In the genomic region with DNA sequence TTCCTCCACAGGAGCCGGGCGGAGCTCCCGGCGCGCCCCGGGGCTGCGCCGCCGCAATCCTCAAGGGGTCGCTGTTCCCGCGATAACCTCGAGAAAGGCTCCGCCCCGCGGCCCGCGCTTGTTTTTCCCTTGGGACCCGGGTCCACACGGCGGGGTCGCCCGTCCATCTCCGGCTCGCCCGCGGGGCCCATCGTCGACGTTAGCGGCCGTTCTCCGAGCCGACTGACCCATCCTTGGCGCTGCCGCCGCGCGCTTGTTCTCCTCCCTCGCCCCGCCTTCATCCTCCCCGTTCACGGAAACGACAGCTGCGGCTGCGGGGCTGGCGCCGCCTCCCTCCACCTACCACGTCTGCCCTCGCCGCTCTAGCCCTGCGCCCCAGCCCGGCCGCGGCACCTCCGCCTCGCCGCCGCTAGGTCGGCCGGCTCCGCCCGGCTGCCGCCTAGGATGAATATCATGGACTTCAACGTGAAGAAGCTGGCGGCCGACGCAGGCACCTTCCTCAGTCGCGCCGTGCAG, we compare ENCODE assay signal across 1 cellular context.
A peak's percentile ranks its signal among the peaks of the same experiment; 100 is the strongest.
TF ChIP-seq lines count a peak whose summit lies in the region.

A gene (plus strand): TSS at position 121 of the 516 bp plus-strand sequence. CDS start 324 bp downstream, at position 445.

TF ChIP-seq in HEK293, 187 proteins besides CTCF, POLR2A, EP300 and RAD21 (continued from another document):
- TF ChIP-seq BCL11B (tag by site-specific recombination; IDR thresholded peaks at IDR 0.05; ENCODE audit: low read depth) (peak; percentile 86; the same call in 1 of the 2 replicates), ZNF138 (tag by site-specific recombination; IDR thresholded peaks at IDR 0.05; ENCODE audit: borderline replicate concordance) (no peak), KLF16 (tag by site-specific recombination; IDR thresholded peaks at IDR 0.05) (peak; percentile 67; the same call in 1 of the 2 replicates), ZNF341 (tag by site-specific recombination; IDR thresholded peaks at IDR 0.05; ENCODE audit: low read depth) (peak; percentile 53), GFI1B (tag by site-specific recombination; IDR thresholded peaks at IDR 0.05) (no peak), EGR2 (tag by site-specific recombination; IDR thresholded peaks at IDR 0.05; ENCODE audit: low read depth) (peak; percentile 47; the same call in 1 of the 2 replicates), ZNF311 (tag by site-specific recombination; IDR thresholded peaks at IDR 0.05; ENCODE audit: borderline replicate concordance) (no peak), ZNF2 (tag by site-specific recombination; IDR thresholded peaks at IDR 0.05) (peak; percentile 39; the same call in 1 of the 2 replicates), ZBTB7A (tag by site-specific recombination; IDR thresholded peaks at IDR 0.05; ENCODE audit: low read depth) (peak; percentile 86), ZNF558 (tag by site-specific recombination; IDR thresholded peaks at IDR 0.05) (no peak), ZBTB20 (tag by site-specific recombination; IDR thresholded peaks at IDR 0.05) (peak; percentile 78; the same call in 1 of the 2 replicates), KLF9 (tag by site-specific recombination; IDR thresholded peaks at IDR 0.05; ENCODE audit: low read depth) (peak; percentile 56), SCRT1 (tag by site-specific recombination; IDR thresholded peaks at IDR 0.05; ENCODE audit: borderline replicate concordance) (no peak), ZNF76 (tag by site-specific recombination; IDR thresholded peaks at IDR 0.05; ENCODE audit: borderline replicate concordance, low read depth) (peak; percentile 76), ZNF624 (tag by site-specific recombination; IDR thresholded peaks at IDR 0.05) (no peak), KLF1 (tag by site-specific recombination; IDR thresholded peaks at IDR 0.05) (peak; percentile 79), ZFP69B (tag by site-specific recombination; IDR thresholded peaks at IDR 0.05) (peak; percentile 99), ZNF366 (tag by site-specific recombination; conservative IDR thresholded peaks at IDR 0.05) (peak; percentile 30; the same call in 1 of the 2 replicates), KLF8 (tag by site-specific recombination; IDR thresholded peaks at IDR 0.05) (peak; percentile 97), ZBTB17 (tag by site-specific recombination; IDR thresholded peaks at IDR 0.05) (peak; percentile 21), SP7 (tag by site-specific recombination; IDR thresholded peaks at IDR 0.05) (peak; percentile 71), ZNF423 (tag by site-specific recombination; IDR thresholded peaks at IDR 0.05) (peak; percentile 95), ZNF654 (tag by site-specific recombination; IDR thresholded peaks at IDR 0.05; ENCODE audit: low read depth) (peak; percentile 47), ZFHX2 (tag by site-specific recombination; conservative IDR thresholded peaks at IDR 0.05) (peak; percentile 78), ZNF610 (tag by site-specific recombination; IDR thresholded peaks at IDR 0.05; ENCODE audit: borderline replicate concordance) (0 out of 2 replicates have a peak, but pooled peaks have one; percentile 48)
- TF ChIP-seq, protein P1, sequence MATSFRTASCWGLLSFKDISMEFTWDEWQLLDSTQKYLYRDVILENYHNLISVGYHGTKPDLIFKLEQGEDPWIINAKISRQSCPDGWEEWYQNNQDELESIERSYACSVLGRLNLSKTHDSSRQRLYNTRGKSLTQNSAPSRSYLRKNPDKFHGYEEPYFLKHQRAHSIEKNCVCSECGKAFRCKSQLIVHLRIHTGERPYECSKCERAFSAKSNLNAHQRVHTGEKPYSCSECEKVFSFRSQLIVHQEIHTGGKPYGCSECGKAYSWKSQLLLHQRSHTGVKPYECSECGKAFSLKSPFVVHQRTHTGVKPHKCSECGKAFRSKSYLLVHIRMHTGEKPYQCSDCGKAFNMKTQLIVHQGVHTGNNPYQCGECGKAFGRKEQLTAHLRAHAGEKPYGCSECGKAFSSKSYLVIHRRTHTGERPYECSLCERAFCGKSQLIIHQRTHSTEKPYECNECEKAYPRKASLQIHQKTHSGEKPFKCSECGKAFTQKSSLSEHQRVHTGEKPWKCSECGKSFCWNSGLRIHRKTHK (tag by site-specific recombination; IDR thresholded peaks at IDR 0.05) = no peak
- TF ChIP-seq, protein P2, sequence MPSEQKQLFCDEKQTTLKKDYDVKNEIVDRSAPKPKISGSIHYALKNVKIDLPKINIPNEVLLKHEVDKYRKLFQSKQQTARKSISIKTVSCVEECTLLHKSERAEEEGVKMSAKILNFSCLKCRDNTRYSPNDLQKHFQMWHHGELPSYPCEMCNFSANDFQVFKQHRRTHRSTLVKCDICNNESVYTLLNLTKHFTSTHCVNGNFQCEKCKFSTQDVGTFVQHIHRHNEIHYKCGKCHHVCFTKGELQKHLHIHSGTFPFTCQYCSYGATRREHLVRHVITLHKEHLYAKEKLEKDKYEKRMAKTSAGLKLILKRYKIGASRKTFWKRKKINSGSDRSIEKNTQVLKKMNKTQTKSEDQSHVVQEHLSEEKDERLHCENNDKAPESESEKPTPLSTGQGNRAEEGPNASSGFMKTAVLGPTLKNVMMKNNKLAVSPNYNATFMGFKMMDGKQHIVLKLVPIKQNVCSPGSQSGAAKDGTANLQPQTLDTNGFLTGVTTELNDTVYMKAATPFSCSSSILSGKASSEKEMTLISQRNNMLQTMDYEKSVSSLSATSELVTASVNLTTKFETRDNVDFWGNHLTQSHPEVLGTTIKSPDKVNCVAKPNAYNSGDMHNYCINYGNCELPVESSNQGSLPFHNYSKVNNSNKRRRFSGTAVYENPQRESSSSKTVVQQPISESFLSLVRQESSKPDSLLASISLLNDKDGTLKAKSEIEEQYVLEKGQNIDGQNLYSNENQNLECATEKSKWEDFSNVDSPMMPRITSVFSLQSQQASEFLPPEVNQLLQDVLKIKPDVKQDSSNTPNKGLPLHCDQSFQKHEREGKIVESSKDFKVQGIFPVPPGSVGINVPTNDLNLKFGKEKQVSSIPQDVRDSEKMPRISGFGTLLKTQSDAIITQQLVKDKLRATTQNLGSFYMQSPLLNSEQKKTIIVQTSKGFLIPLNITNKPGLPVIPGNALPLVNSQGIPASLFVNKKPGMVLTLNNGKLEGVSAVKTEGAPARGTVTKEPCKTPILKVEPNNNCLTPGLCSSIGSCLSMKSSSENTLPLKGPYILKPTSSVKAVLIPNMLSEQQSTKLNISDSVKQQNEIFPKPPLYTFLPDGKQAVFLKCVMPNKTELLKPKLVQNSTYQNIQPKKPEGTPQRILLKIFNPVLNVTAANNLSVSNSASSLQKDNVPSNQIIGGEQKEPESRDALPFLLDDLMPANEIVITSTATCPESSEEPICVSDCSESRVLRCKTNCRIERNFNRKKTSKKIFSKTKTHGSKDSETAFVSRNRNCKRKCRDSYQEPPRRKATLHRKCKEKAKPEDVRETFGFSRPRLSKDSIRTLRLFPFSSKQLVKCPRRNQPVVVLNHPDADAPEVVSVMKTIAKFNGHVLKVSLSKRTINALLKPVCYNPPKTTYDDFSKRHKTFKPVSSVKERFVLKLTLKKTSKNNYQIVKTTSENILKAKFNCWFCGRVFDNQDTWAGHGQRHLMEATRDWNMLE (tag by site-specific recombination; conservative IDR thresholded peaks at IDR 0.05; ENCODE audit: low read depth) = peak; percentile 1; the same call in 1 of the 2 replicates
- TF ChIP-seq, protein P3, sequence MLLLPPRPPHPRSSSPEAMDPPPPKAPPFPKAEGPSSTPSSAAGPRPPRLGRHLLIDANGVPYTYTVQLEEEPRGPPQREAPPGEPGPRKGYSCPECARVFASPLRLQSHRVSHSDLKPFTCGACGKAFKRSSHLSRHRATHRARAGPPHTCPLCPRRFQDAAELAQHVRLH (tag by site-specific recombination; IDR thresholded peaks at IDR 0.05) = 0 out of 2 replicates have a peak, but pooled peaks have one; percentile 11
- TF ChIP-seq, protein P4, sequence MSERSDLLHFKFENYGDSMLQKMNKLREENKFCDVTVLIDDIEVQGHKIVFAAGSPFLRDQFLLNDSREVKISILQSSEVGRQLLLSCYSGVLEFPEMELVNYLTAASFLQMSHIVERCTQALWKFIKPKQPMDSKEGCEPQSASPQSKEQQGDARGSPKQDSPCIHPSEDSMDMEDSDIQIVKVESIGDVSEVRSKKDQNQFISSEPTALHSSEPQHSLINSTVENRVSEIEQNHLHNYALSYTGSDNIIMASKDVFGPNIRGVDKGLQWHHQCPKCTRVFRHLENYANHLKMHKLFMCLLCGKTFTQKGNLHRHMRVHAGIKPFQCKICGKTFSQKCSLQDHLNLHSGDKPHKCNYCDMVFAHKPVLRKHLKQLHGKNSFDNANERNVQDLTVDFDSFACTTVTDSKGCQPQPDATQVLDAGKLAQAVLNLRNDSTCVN (tag by site-specific recombination; optimal IDR thresholded peaks at IDR 0.05) = peak; percentile 99
- TF ChIP-seq, protein P5, sequence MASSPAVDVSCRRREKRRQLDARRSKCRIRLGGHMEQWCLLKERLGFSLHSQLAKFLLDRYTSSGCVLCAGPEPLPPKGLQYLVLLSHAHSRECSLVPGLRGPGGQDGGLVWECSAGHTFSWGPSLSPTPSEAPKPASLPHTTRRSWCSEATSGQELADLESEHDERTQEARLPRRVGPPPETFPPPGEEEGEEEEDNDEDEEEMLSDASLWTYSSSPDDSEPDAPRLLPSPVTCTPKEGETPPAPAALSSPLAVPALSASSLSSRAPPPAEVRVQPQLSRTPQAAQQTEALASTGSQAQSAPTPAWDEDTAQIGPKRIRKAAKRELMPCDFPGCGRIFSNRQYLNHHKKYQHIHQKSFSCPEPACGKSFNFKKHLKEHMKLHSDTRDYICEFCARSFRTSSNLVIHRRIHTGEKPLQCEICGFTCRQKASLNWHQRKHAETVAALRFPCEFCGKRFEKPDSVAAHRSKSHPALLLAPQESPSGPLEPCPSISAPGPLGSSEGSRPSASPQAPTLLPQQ (tag by site-specific recombination; IDR thresholded peaks at IDR 0.05) = peak; percentile 99
- TF ChIP-seq, protein P6, sequence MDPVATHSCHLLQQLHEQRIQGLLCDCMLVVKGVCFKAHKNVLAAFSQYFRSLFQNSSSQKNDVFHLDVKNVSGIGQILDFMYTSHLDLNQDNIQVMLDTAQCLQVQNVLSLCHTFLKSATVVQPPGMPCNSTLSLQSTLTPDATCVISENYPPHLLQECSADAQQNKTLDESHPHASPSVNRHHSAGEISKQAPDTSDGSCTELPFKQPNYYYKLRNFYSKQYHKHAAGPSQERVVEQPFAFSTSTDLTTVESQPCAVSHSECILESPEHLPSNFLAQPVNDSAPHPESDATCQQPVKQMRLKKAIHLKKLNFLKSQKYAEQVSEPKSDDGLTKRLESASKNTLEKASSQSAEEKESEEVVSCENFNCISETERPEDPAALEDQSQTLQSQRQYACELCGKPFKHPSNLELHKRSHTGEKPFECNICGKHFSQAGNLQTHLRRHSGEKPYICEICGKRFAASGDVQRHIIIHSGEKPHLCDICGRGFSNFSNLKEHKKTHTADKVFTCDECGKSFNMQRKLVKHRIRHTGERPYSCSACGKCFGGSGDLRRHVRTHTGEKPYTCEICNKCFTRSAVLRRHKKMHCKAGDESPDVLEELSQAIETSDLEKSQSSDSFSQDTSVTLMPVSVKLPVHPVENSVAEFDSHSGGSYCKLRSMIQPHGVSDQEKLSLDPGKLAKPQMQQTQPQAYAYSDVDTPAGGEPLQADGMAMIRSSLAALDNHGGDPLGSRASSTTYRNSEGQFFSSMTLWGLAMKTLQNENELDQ (tag by site-specific recombination; IDR thresholded peaks at IDR 0.05; ENCODE audit: low read depth) = no peak
- TF ChIP-seq, protein P7, sequence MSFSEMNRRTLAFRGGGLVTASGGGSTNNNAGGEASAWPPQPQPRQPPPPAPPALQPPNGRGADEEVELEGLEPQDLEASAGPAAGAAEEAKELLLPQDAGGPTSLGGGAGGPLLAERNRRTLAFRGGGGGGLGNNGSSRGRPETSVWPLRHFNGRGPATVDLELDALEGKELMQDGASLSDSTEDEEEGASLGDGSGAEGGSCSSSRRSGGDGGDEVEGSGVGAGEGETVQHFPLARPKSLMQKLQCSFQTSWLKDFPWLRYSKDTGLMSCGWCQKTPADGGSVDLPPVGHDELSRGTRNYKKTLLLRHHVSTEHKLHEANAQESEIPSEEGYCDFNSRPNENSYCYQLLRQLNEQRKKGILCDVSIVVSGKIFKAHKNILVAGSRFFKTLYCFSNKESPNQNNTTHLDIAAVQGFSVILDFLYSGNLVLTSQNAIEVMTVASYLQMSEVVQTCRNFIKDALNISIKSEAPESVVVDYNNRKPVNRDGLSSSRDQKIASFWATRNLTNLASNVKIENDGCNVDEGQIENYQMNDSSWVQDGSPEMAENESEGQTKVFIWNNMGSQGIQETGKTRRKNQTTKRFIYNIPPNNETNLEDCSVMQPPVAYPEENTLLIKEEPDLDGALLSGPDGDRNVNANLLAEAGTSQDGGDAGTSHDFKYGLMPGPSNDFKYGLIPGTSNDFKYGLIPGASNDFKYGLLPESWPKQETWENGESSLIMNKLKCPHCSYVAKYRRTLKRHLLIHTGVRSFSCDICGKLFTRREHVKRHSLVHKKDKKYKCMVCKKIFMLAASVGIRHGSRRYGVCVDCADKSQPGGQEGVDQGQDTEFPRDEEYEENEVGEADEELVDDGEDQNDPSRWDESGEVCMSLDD (tag by site-specific recombination; IDR thresholded peaks at IDR 0.05) = peak; percentile 28; the same call in 1 of the 2 replicates
- TF ChIP-seq, protein P8, sequence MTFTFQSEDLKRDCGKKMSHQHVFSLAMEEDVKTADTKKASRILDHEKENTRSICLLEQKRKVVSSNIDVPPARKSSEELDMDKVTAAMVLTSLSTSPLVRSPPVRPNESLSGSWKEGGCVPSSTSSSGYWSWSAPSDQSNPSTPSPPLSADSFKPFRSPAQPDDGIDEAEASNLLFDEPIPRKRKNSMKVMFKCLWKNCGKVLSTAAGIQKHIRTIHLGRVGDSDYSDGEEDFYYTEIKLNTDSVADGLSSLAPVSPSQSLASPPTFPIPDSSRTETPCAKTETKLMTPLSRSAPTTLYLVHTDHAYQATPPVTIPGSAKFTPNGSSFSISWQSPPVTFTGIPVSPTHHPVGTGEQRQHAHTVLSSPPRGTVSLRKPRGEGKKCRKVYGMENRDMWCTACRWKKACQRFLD (tag by site-specific recombination; IDR thresholded peaks at IDR 0.05) = no peak
- TF ChIP-seq, protein P9, sequence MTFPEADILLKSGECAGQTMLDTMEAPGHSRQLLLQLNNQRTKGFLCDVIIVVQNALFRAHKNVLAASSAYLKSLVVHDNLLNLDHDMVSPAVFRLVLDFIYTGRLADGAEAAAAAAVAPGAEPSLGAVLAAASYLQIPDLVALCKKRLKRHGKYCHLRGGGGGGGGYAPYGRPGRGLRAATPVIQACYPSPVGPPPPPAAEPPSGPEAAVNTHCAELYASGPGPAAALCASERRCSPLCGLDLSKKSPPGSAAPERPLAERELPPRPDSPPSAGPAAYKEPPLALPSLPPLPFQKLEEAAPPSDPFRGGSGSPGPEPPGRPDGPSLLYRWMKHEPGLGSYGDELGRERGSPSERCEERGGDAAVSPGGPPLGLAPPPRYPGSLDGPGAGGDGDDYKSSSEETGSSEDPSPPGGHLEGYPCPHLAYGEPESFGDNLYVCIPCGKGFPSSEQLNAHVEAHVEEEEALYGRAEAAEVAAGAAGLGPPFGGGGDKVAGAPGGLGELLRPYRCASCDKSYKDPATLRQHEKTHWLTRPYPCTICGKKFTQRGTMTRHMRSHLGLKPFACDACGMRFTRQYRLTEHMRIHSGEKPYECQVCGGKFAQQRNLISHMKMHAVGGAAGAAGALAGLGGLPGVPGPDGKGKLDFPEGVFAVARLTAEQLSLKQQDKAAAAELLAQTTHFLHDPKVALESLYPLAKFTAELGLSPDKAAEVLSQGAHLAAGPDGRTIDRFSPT (tag by site-specific recombination; IDR thresholded peaks at IDR 0.05) = peak; percentile 19; the same call in 1 of the 2 replicates
